27 cellular contexts compared by ENCODE assay signal in the genomic region with DNA sequence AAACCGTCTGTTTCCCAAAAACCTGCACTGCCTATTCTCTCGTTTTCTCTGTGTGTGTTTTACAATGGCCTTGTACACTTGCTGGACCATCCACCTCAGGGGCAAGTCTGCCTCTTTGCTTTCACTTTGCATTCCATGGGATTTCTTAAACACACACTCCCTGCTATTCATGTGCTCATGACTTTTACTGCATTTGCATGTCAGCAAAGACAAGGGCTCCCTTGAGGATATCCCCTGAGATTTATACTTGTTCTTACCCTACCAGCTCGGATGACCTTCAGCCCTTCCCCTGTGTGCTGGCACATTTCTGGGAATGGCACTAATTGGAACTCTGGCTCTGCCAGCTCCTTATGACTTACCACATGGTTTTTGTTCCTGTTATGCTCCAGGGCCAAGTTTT.
"Had no signal": no experiment of that assay in that cellular context is flagged by ENCODE, and none has a peak within 500 bp of the region (broad histone marks: within the 10 kb centered on the region; RNA-seq: fewer than 3 reads in every experiment).

No MANE protein-coding gene starts in this region.

- H3K27ac Mint-ChIP-seq: activated B cell treated with CpG ODN at 0.5 μM for 24 hours; activated CD4-positive, alpha-beta T cell treated with anti-CD3 and anti-CD28 coated beads, Interleukin-2, amount 10 ng/mL, durations not matched to agents 24 days and 14 days; activated CD8-positive, alpha-beta memory T cell treated with anti-CD3 and anti-CD28 coated beads, Interleukin-2, amount 10 ng/mL, durations not matched to agents 7 days and 5 days; activated naive CD4-positive, alpha-beta T cell treated with anti-CD3 and anti-CD28 coated beads, Interleukin-2, amount 50 U/mL, for 72 hours; activated naive CD8-positive, alpha-beta T cell treated with anti-CD3 and anti-CD28 coated beads, Interleukin-2, amount 50 U/mL, for 24 hours; activated T-cell treated with anti-CD3 and anti-CD28 coated beads, Interleukin-2, amount 50 U/mL, for 24 hours; activated T-helper 1 cell treated with anti-CD3 and anti-CD28 coated beads, Interleukin-12 subunit alpha, Interleukin-12 subunit beta, Interleukin-2, Interleukin-4 antibody, amounts not matched to agents 30 ng/mL and 10 ng/mL and 1 ng/mL, durations not matched to agents 14 hours and 24 hours and 36 hours; T-helper 1 cell treated with Interleukin-12 subunit alpha and Interleukin-12 subunit beta and Interleukin-4 antibody, amounts not matched to agents 30 μg/mL and 1 μg/mL, for 36 hours had no signal

- H3K36me3 Mint-ChIP-seq: activated CD8-positive, alpha-beta memory T cell treated with anti-CD3 and anti-CD28 coated beads, Interleukin-2, amount 10 ng/mL, durations not matched to agents 7 days and 5 days had no signal

- H3K36me3 ChIP-seq: brain microvascular endothelial cell, cardiac muscle cell, MG63, SJSA1 had no signal

- H3K4me3 ChIP-seq: cardiac muscle cell, MG63, SJSA1 had no signal

- H3K27me3 Mint-ChIP-seq: activated B cell treated with CpG ODN at 0.5 μM for 24 hours; activated CD4-positive, alpha-beta T cell treated with anti-CD3 and anti-CD28 coated beads, Interleukin-2, amount 10 ng/mL, durations not matched to agents 24 days and 14 days; activated CD8-positive, alpha-beta memory T cell treated with anti-CD3 and anti-CD28 coated beads, Interleukin-2, amount 10 ng/mL, durations not matched to agents 7 days and 5 days; activated naive CD8-positive, alpha-beta T cell treated with anti-CD3 and anti-CD28 coated beads, Interleukin-2, amount 50 U/mL, for 24 hours; activated T-cell treated with anti-CD3 and anti-CD28 coated beads, Interleukin-2, amount 50 U/mL, for 24 hours had no signal

- ATAC-seq: activated CD8-positive, alpha-beta memory T cell treated with anti-CD3 and anti-CD28 coated beads, Interleukin-2, amount 10 ng/mL, durations not matched to agents 7 days and 5 days; activated naive CD4-positive, alpha-beta T cell treated with anti-CD3 and anti-CD28 coated beads, Interleukin-2, amount 50 U/mL, for 72 hours; activated naive CD8-positive, alpha-beta T cell treated with anti-CD3 and anti-CD28 coated beads, Interleukin-2, amount 50 U/mL, for 24 hours; PC-3 had no signal

- H3K9me3 Mint-ChIP-seq: activated B cell treated with CpG ODN at 0.5 μM for 24 hours; activated T-helper 1 cell treated with anti-CD3 and anti-CD28 coated beads, Interleukin-12 subunit alpha, Interleukin-12 subunit beta, Interleukin-2, Interleukin-4 antibody, amounts not matched to agents 30 ng/mL and 10 ng/mL and 1 ng/mL, durations not matched to agents 14 hours and 24 hours and 36 hours; T-helper 1 cell treated with Interleukin-12 subunit alpha and Interleukin-12 subunit beta and Interleukin-4 antibody, amounts not matched to agents 30 μg/mL and 1 μg/mL, for 36 hours had no signal

- H3K4me1 Mint-ChIP-seq: activated B cell treated with CpG ODN at 0.5 μM for 24 hours; activated CD4-positive, alpha-beta T cell treated with anti-CD3 and anti-CD28 coated beads, Interleukin-2, amount 10 ng/mL, durations not matched to agents 24 days and 14 days; activated CD8-positive, alpha-beta memory T cell treated with anti-CD3 and anti-CD28 coated beads, Interleukin-2, amount 10 ng/mL, durations not matched to agents 7 days and 5 days; activated naive CD8-positive, alpha-beta T cell treated with anti-CD3 and anti-CD28 coated beads, Interleukin-2, amount 50 U/mL, for 24 hours had no signal

- FAIRE-seq: RCC 7860 had no signal

- H3K27me3 ChIP-seq: brain microvascular endothelial cell, cardiac muscle cell, MG63, SJSA1 had no signal

- H3K27ac ChIP-seq: brain microvascular endothelial cell, cardiac muscle cell, SJSA1 had no signal

- DNase-seq: activated B cell treated with CpG ODN at 0.5 μM for 24 hours; activated CD4-positive, alpha-beta T cell treated with anti-CD3 and anti-CD28 coated beads for 1 hour; activated CD4-positive, alpha-beta T cell treated with anti-CD3 and anti-CD28 coated beads, Interleukin-2, amount 10 ng/mL, durations not matched to agents 24 days and 14 days; activated CD4-positive, alpha-beta T cell treated with anti-CD3 and anti-CD28 coated beads, Interleukin-2, amount 50 U/mL, for 48 hours; activated CD8-positive, alpha-beta memory T cell treated with anti-CD3 and anti-CD28 coated beads, Interleukin-2, amount 10 ng/mL, durations not matched to agents 7 days and 5 days; activated effector memory CD4-positive, alpha-beta T cell treated with Interleukin-2 at 50 U/mL for 16 hours; activated naive CD4-positive, alpha-beta T cell treated with Interleukin-2 at 50 U/mL for 16 hours; activated naive CD8-positive, alpha-beta T cell treated with anti-CD3 and anti-CD28 coated beads, Interleukin-2, amount 50 U/mL, for 24 hours; activated T-cell treated with anti-CD3 and anti-CD28 coated beads, Interleukin-2, amount 50 U/mL, for 24 hours; amygdala; brain microvascular endothelial cell; MG63; MV-4-11; NCI-H1092 treated with DMSO at 0.1 percent for 48 hours; NCI-H1417 treated with DMSO at 0.1 percent for 48 hours; NCI-H1694; NCI-H2029; NCI-H2107; NCI-H82; PC-3; SHP77 had no signal

- H3K4me3 Mint-ChIP-seq: activated B cell treated with CpG ODN at 0.5 μM for 24 hours; activated CD4-positive, alpha-beta T cell treated with anti-CD3 and anti-CD28 coated beads, Interleukin-2, amount 10 ng/mL, durations not matched to agents 24 days and 14 days; activated CD8-positive, alpha-beta memory T cell treated with anti-CD3 and anti-CD28 coated beads, Interleukin-2, amount 10 ng/mL, durations not matched to agents 7 days and 5 days; activated naive CD8-positive, alpha-beta T cell treated with anti-CD3 and anti-CD28 coated beads, Interleukin-2, amount 50 U/mL, for 24 hours; activated T-cell treated with anti-CD3 and anti-CD28 coated beads, Interleukin-2, amount 50 U/mL, for 24 hours; activated T-helper 1 cell treated with anti-CD3 and anti-CD28 coated beads, Interleukin-12 subunit alpha, Interleukin-12 subunit beta, Interleukin-2, Interleukin-4 antibody, amounts not matched to agents 30 ng/mL and 10 ng/mL and 1 ng/mL, durations not matched to agents 14 hours and 24 hours and 36 hours; T-helper 1 cell treated with Interleukin-12 subunit alpha and Interleukin-12 subunit beta and Interleukin-4 antibody, amounts not matched to agents 30 μg/mL and 1 μg/mL, for 36 hours had no signal

- H3K9me3 ChIP-seq: MG63, SJSA1 had no signal

- H3K4me1 ChIP-seq: SJSA1 had no signal
